ENCODE assay signal across 26 cellular contexts in the genomic region with DNA sequence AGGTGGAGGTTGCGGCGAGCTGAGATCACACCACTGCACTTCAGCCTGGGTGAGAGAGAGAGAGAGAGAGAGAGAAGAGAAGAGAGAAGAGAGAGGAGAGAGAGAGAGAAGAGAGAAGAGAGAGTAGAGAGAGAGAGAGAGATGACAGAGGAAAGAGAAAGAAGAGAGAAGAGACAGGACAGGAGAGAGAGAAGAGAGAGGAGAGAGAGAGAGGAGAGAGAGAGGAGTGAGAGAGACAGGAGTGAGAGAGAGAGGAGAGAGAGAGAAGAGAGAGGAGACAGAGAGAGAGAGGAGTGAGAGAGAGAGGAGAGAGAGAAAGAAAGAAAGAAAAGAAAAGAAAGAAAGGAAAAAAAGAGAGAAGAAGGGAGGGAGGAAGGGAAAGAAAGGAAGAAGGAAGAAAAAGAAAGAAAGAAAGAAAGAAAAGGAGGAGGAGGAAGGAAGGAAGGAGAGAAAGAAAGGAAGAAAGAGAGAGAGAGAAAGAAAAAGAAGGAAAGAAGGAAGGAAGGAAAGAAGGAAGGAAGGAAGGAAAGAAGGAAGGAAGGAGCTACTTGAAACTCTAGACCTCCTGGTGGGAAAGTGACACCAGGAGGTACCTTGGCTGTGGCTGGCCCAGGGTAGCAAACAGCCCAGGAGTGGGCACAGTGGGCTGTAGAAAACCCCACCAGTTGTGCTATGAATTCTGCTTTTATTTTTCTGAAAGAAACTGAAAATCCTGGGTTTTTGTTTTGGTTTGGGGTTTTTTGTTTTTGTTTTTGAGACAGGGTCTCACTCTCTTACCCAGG.
"Had no signal": no experiment of that assay in that cellular context is flagged by ENCODE, and none has a peak within 500 bp of the region (broad histone marks: within the 10 kb centered on the region; RNA-seq: fewer than 3 reads in every experiment).

No MANE protein-coding gene starts in this region.

- H3K4me3 ChIP-seq: adrenal gland, ascending aorta, dorsolateral prefrontal cortex, esophagus squamous epithelium, gastrocnemius medialis, left lung, lung, psoas muscle, right atrium auricular region, SK-N-MC, tibial artery had no signal

- H3K9me3 Mint-ChIP-seq: activated B cell treated with CpG ODN at 0.5 μM for 24 hours; activated CD8-positive, alpha-beta T cell treated with anti-CD3 and anti-CD28 coated beads for 36 hours; activated naive CD4-positive, alpha-beta T cell treated with anti-CD3 and anti-CD28 coated beads, Interleukin-2, amount 10 ng/mL, durations not matched to agents 7 days and 5 days; naive B cell; stimulated activated naive CD8-positive, alpha-beta T cell treated with anti-CD3 and anti-CD28 coated beads, Interleukin-15, amount 100 ng/mL, for 72 hours; T-helper 2 cell treated with Interferon-gamma antibody and Interleukin-4, amounts not matched to agents 5 μg/mL and 100 μg/mL, for 36 hours had no signal

- H3K4me1 ChIP-seq: adrenal gland, left lung, psoas muscle had no signal

- H3K27me3 ChIP-seq: adrenal gland, ascending aorta, brain microvascular endothelial cell, dorsolateral prefrontal cortex, esophagus squamous epithelium, gastrocnemius medialis, left lung, right atrium auricular region, tibial artery had no signal

- H3K27ac Mint-ChIP-seq: activated B cell treated with CpG ODN at 0.5 μM for 24 hours; activated CD4-positive, alpha-beta T cell treated with anti-CD3 and anti-CD28 coated beads for 36 hours; activated CD8-positive, alpha-beta T cell treated with anti-CD3 and anti-CD28 coated beads for 36 hours; activated naive CD4-positive, alpha-beta T cell treated with anti-CD3 and anti-CD28 coated beads, Interleukin-2, amount 10 ng/mL, durations not matched to agents 7 days and 5 days; T-helper 2 cell treated with Interferon-gamma antibody and Interleukin-4, amounts not matched to agents 5 μg/mL and 100 μg/mL, for 36 hours had no signal

- H3K27ac ChIP-seq: adrenal gland, brain microvascular endothelial cell, esophagus squamous epithelium, gastrocnemius medialis, left lung, psoas muscle, right atrium auricular region, SK-N-MC, tibial artery had no signal

- H3K27me3 Mint-ChIP-seq: activated B cell treated with CpG ODN at 0.5 μM for 24 hours; activated CD4-positive, alpha-beta T cell treated with anti-CD3 and anti-CD28 coated beads for 36 hours; activated CD8-positive, alpha-beta T cell treated with anti-CD3 and anti-CD28 coated beads for 36 hours; stimulated activated naive CD8-positive, alpha-beta T cell treated with anti-CD3 and anti-CD28 coated beads, Interleukin-15, amount 100 ng/mL, for 72 hours had no signal

- H3K4me3 Mint-ChIP-seq: activated B cell treated with CpG ODN at 0.5 μM for 24 hours; activated CD4-positive, alpha-beta T cell treated with anti-CD3 and anti-CD28 coated beads for 36 hours; activated CD8-positive, alpha-beta T cell treated with anti-CD3 and anti-CD28 coated beads for 36 hours; activated naive CD4-positive, alpha-beta T cell treated with anti-CD3 and anti-CD28 coated beads, Interleukin-2, amount 10 ng/mL, durations not matched to agents 7 days and 5 days; naive B cell; stimulated activated naive CD8-positive, alpha-beta T cell treated with anti-CD3 and anti-CD28 coated beads, Interleukin-15, amount 100 ng/mL, for 72 hours; T-helper 2 cell treated with Interferon-gamma antibody and Interleukin-4, amounts not matched to agents 5 μg/mL and 100 μg/mL, for 36 hours had no signal

- H3K36me3 ChIP-seq: adrenal gland, ascending aorta, brain microvascular endothelial cell, esophagus squamous epithelium, gastrocnemius medialis, left lung, right atrium auricular region, tibial artery had no signal

- ATAC-seq: activated CD4-positive, alpha-beta T cell treated with anti-CD3 and anti-CD28 coated beads for 36 hours; activated CD8-positive, alpha-beta T cell treated with anti-CD3 and anti-CD28 coated beads for 36 hours; gastrocnemius medialis; left lung; psoas muscle; stimulated activated naive CD8-positive, alpha-beta T cell treated with anti-CD3 and anti-CD28 coated beads, Interleukin-15, amount 100 ng/mL, for 72 hours had no signal

- H3K9me3 ChIP-seq: adrenal gland, ascending aorta, esophagus squamous epithelium, gastrocnemius medialis, left lung, psoas muscle, right atrium auricular region, tibial artery had no signal

- DNase-seq: activated B cell treated with CpG ODN at 0.5 μM for 24 hours; activated CD4-positive, alpha-beta T cell treated with anti-CD3 and anti-CD28 coated beads for 36 hours; activated CD8-positive, alpha-beta T cell treated with anti-CD3 and anti-CD28 coated beads for 36 hours; activated effector memory CD4-positive, alpha-beta T cell treated with Interleukin-2 at 50 U/mL for 16 hours; activated naive CD4-positive, alpha-beta T cell treated with anti-CD3 and anti-CD28 coated beads, Interleukin-2, amount 10 ng/mL, durations not matched to agents 7 days and 5 days; activated T-cell treated with anti-CD3 and anti-CD28 coated beads, Interleukin-2, amount 50 U/mL, for 1 hour; adrenal gland; brain microvascular endothelial cell; caudate nucleus; dorsolateral prefrontal cortex; esophagus squamous epithelium; gastrocnemius medialis; hippocampal formation; kidney glomerular epithelial cell; left lung; naive B cell; psoas muscle; stimulated activated CD4-positive, alpha-beta T cell treated with anti-CD3 and anti-CD28 coated beads, Interleukin-12 subunit alpha, Interleukin-12 subunit beta, amount 100 ng/mL, for 4 hours; stimulated activated CD4-positive, alpha-beta T cell treated with anti-CD3 and anti-CD28 coated beads, Interleukin-4, amount 100 ng/mL, for 4 hours; stimulated activated naive CD8-positive, alpha-beta T cell treated with anti-CD3 and anti-CD28 coated beads, Interleukin-15, amount 100 ng/mL, for 72 hours; tibial artery had no signal

- H3K36me3 Mint-ChIP-seq: activated naive CD4-positive, alpha-beta T cell treated with anti-CD3 and anti-CD28 coated beads, Interleukin-2, amount 10 ng/mL, durations not matched to agents 7 days and 5 days; naive B cell had no signal
